Comparison of ENCODE assay signal across 11 cellular contexts in genomic region chr22:27438271-27438980, GRCh38.
DNase-seq lines count a peak whose midpoint lies in the region; ATAC-seq, FAIRE-seq and TF ChIP-seq lines count a peak whose summit lies in the region.
"Had no signal": no experiment of that assay in that cellular context is flagged by ENCODE, and none has a peak within 500 bp of the region (broad histone marks: within the 10 kb centered on the region; RNA-seq: fewer than 3 reads in every experiment).

No MANE protein-coding gene starts in this region.

- no peaks in the 10 kb centered on the region for H3K27me3 ChIP-seq in small intestine (ENCODE audit: control insufficient read depth in 2 of 2, insufficient read depth in 2 of 2, low read length in 2 of 2)

- no TSS peak for BruUV-seq in OCI-LY7 (replicated peaks; lab: Mats Ljungman, UMichigan)

- H3K36me3 ChIP-seq in small intestine (ENCODE audit: control insufficient read depth in 2 of 2, insufficient read depth in 2 of 2, low read length in 2 of 2), result no peaks in the 10 kb centered on the region
- no peaks in the 10 kb centered on the region for H3K36me3 ChIP-seq in OCI-LY7 (ENCODE audit: insufficient read depth, low read length)

- H3K9me3 ChIP-seq in small intestine (ENCODE audit: control insufficient read depth, low read depth) (no peaks in the 10 kb centered on the region), OCI-LY7 (ENCODE audit: low read length) (no peaks in the 10 kb centered on the region)

- no peaks in the 10 kb centered on the region for H4K20me1 ChIP-seq in OCI-LY7 (ENCODE audit: insufficient read depth, low read length)

- H3K4me2 ChIP-seq in OCI-LY7 (ENCODE audit: low read length), result no peak overlapping the region

- no peaks in the 10 kb centered on the region for H3K79me2 ChIP-seq in OCI-LY7 (ENCODE audit: insufficient read depth, low read depth, low read length)

- H3K9me2 ChIP-seq in OCI-LY7 (ENCODE audit: insufficient read depth, low read length), result no peaks in the 10 kb centered on the region

- intact Hi-C loops in head of caudate nucleus (cut with DNase I), result no loop called here
- intact Hi-C loops in OCI-LY7 (cut with micrococcal nuclease; ENCODE audit: unreplicated experiment), result no loop called here

- peak overlapping the region; percentile 64 for H3K27ac ChIP-seq in RWPE1
- H3K27ac ChIP-seq in small intestine (ENCODE audit: low read depth in 1 of 2, low read length in 1 of 2), result no peak overlapping the region
- no peak overlapping the region for H3K27ac ChIP-seq in OCI-LY7 (ENCODE audit: low read depth, low read length, poor library complexity, severe bottlenecking)
- H3K27ac ChIP-seq: 22Rv1 had no signal

- H3K4me1 ChIP-seq in small intestine (ENCODE audit: control insufficient read depth in 2 of 2, insufficient read depth in 1 of 2, low read depth in 1 of 2, low read length in 1 of 2) (peaks cover 0 to 2% of the 10 kb centered on the region in 2 donors), OCI-LY7 (ENCODE audit: insufficient read depth, low read length, poor library complexity, severe bottlenecking) (no peaks in the 10 kb centered on the region)

- CTCF ChIA-PET in RWPE1 (lab: Yijun Ruan, JAX) (no interaction called here), OCI-LY7 (lab: Charles Lee; ENCODE audit: unreplicated experiment) (no interaction called here)

- DNase-seq in DMS 273 (lab: John Stamatoyannopoulos, UW; ENCODE audit: unreplicated experiment), result peak; percentile 49
- DNase-seq in DMS 273 treated with DMSO at 0.1 percent for 48 hours (lab: John Stamatoyannopoulos, UW), result no peak
- no peak for DNase-seq in RWPE1 (ENCODE audit: low spot score)
- DNase-seq in head of caudate nucleus, result peak in 35 of 42 donors; percentile 10 to 68 (median 39)
- DNase-seq in small intestine, result peak; percentile 9
- no peak for DNase-seq in OCI-LY7 (ENCODE audit: low spot score)
- DNase-seq: naive B cell had no signal

- TF ChIP-seq CTCF in RWPE1 (conservative IDR thresholded peaks at IDR 0.05; ENCODE audit: low read depth) (no peak), OCI-LY7 (conservative IDR thresholded peaks at IDR 0.05; ENCODE audit: low read length) (no peak)

- POLR2A ChIA-PET in RWPE1 (lab: Yijun Ruan, JAX; ENCODE audit: low non-redundant PET) (no interaction called here), OCI-LY7 (lab: Charles Lee) (no interaction called here)

- no peak overlapping the region for H2AFZ ChIP-seq in OCI-LY7 (ENCODE audit: low read length)

- H3K4me3 ChIP-seq in small intestine (ENCODE audit: low read depth in 1 of 2, low read length in 2 of 2) (no peak overlapping the region), OCI-LY7 (ENCODE audit: low read depth, low read length, poor library complexity, severe bottlenecking) (no peak overlapping the region)

- no peak for ATAC-seq in HG03457 (IDR thresholded peaks at IDR 0.05; ENCODE audit: unreplicated experiment)
- no peak for ATAC-seq in GM19351 (IDR thresholded peaks at IDR 0.05; ENCODE audit: unreplicated experiment)
- ATAC-seq: activated T-helper 17 cell treated with anti-CD3 and anti-CD28 coated beads, Interleukin-2, amount 50 U/mL, for 72 hours had no signal

- WGBS in small intestine, 3 donors, result 11 to 28% (median 27%) methylated on average over 22 of the region's 22 CpGs

- no peak for FAIRE-seq in small intestine (lab: Jason Lieb, UNC)

Comparison
In these comparisons a context has a peak if more than half of its experiments do, and no peak if none do; other contexts are left out.
1. DNase-seq: peak in DMS 273 (single experiment), head of caudate nucleus (35 of 42) and small intestine (single experiment); none in DMS 273 treated with DMSO at 0.1 percent for 48 hours (single experiment), RWPE1 (single experiment) and OCI-LY7 (single experiment).